24 cellular contexts compared by ENCODE assay signal in the genomic region with DNA sequence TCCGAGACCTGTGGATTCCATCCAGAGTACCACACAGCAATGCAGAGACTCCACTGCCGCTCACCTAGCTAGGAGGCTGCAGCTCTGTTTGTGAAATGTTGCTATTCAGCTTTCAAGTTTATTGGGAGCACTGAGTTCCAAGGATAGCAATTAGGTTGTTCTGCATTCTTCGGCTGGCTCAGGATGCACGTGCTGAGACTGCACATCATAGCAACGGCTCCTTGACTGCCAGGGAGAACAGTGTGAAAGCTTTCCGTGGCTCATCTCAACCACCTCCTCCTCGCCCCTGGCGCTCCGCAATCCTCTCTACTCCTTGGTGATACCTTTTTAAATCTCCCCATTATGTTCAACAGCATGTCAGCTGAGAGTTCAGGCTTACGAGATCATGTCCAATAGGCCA.
"Had no signal": no experiment of that assay in that cellular context is flagged by ENCODE, and none has a peak within 500 bp of the region (broad histone marks: within the 10 kb centered on the region; RNA-seq: fewer than 3 reads in every experiment).

No MANE protein-coding gene starts in this region.

- H3K4me1 ChIP-seq: colonic mucosa, gastrocnemius medialis, left lung, parathyroid adenoma, right atrium auricular region, upper lobe of left lung had no signal

- H3K27me3 Mint-ChIP-seq: dendritic cell treated with granulocyte-macrophage colony-stimulating factor and Interleukin-4, amounts not matched to agents 40 ng/mL and 50 ng/mL, for 4 days; progenitor cell of endocrine pancreas; stimulated activated naive CD8-positive, alpha-beta T cell treated with anti-CD3 and anti-CD28 coated beads, Interleukin-15, amount 100 ng/mL, for 72 hours had no signal

- H3K9me3 Mint-ChIP-seq: dendritic cell treated with granulocyte-macrophage colony-stimulating factor and Interleukin-4, amounts not matched to agents 40 ng/mL and 50 ng/mL, for 4 days; endodermal cell; natural killer cell; neural crest cell; stimulated activated naive CD8-positive, alpha-beta T cell treated with anti-CD3 and anti-CD28 coated beads, Interleukin-15, amount 100 ng/mL, for 72 hours had no signal

- H3K36me3 Mint-ChIP-seq: natural killer cell had no signal

- H3K4me3 ChIP-seq: colonic mucosa, gastrocnemius medialis, left lung, right atrium auricular region, smooth muscle cell, tibial nerve, upper lobe of left lung had no signal

- H3K27ac ChIP-seq: colonic mucosa, epithelial cell of prostate, gastrocnemius medialis, left lung, parathyroid adenoma, right atrium auricular region, tibial nerve, upper lobe of left lung had no signal

- H3K4me3 Mint-ChIP-seq: dendritic cell treated with granulocyte-macrophage colony-stimulating factor and Interleukin-4, amounts not matched to agents 40 ng/mL and 50 ng/mL, for 4 days; endodermal cell; natural killer cell; neural crest cell; stimulated activated naive CD8-positive, alpha-beta T cell treated with anti-CD3 and anti-CD28 coated beads, Interleukin-15, amount 100 ng/mL, for 72 hours had no signal

- DNase-seq: colonic mucosa; effector CD8-positive, alpha-beta T cell; endodermal cell; foreskin fibroblast; gastrocnemius medialis; left cardiac atrium; left lung; mammary epithelial cell; natural killer cell; stimulated activated CD4-positive, alpha-beta T cell treated with anti-CD3 and anti-CD28 coated beads, Interleukin-12 subunit alpha, Interleukin-12 subunit beta, amount 100 ng/mL, for 4 hours; stimulated activated CD4-positive, alpha-beta T cell treated with anti-CD3 and anti-CD28 coated beads, Interleukin-1b, Interleukin-23, amount 100 ng/mL, for 48 hours; stimulated activated CD4-positive, alpha-beta T cell treated with anti-CD3 and anti-CD28 coated beads, Interleukin-4, amount 100 ng/mL, for 1 hour; stimulated activated CD8-positive, alpha-beta memory T cell treated with anti-CD3 and anti-CD28 coated beads, Interleukin-4, amount 100 ng/mL, for 48 hours; stimulated activated naive CD4-positive, alpha-beta T cell; stimulated activated naive CD8-positive, alpha-beta T cell treated with anti-CD3 and anti-CD28 coated beads, Interleukin-15, amount 100 ng/mL, for 72 hours; upper lobe of left lung had no signal

- H3K4me1 Mint-ChIP-seq: natural killer cell, neural crest cell had no signal

- H3K27ac Mint-ChIP-seq: dendritic cell treated with granulocyte-macrophage colony-stimulating factor and Interleukin-4, amounts not matched to agents 40 ng/mL and 50 ng/mL, for 4 days; endodermal cell; natural killer cell; progenitor cell of endocrine pancreas; stimulated activated naive CD8-positive, alpha-beta T cell treated with anti-CD3 and anti-CD28 coated beads, Interleukin-15, amount 100 ng/mL, for 72 hours had no signal

- H3K27me3 ChIP-seq: colonic mucosa, gastrocnemius medialis, left lung, right atrium auricular region, tibial nerve, upper lobe of left lung had no signal

- H3K36me3 ChIP-seq: colonic mucosa, gastrocnemius medialis, left lung, right atrium auricular region, tibial nerve, upper lobe of left lung had no signal

- H3K9me3 ChIP-seq: colonic mucosa, gastrocnemius medialis, left lung, right atrium auricular region, tibial nerve, upper lobe of left lung had no signal

- H3K9ac ChIP-seq: parathyroid adenoma had no signal
